In genomic region chr17:43570518-43570928, GRCh38 we compare ENCODE assay signal across 18 cellular contexts. TPM values are rescaled to one million over a fixed set of nuclear protein-coding genes. Genes with fewer than 3 reads are reported as not detected.
DNase-seq lines count a peak whose midpoint lies in the region; ATAC-seq, FAIRE-seq and TF ChIP-seq lines count a peak whose summit lies in the region.
"Had no signal": no experiment of that assay in that cellular context is flagged by ENCODE, and none has a peak within 500 bp of the region (broad histone marks: within the 10 kb centered on the region; RNA-seq: fewer than 3 reads in every experiment).

No MANE protein-coding gene starts in this region.

- no peaks in the 10 kb centered on the region for H4K20me1 ChIP-seq in astrocyte (ENCODE audit: insufficient read depth, low read length)

- no peak overlapping the region for H3K4me3 Mint-ChIP-seq in astrocyte (ENCODE audit: unreplicated experiment)
- H3K4me3 Mint-ChIP-seq: activated naive CD8-positive, alpha-beta T cell had no signal

- no peaks in the 10 kb centered on the region for H3K79me2 ChIP-seq in astrocyte (ENCODE audit: insufficient read depth, low read length)

- ATAC-seq in HG03565 (IDR thresholded peaks at IDR 0.05; ENCODE audit: unreplicated experiment) (no peak), HG03159 (IDR thresholded peaks at IDR 0.05; ENCODE audit: unreplicated experiment) (no peak)
- ATAC-seq: gastroesophageal sphincter had no signal

- no peaks in the 10 kb centered on the region for H3K9me3 ChIP-seq in astrocyte (ENCODE audit: insufficient read depth, low read depth, low read length)
- H3K9me3 ChIP-seq: gastroesophageal sphincter, Peyer's patch, sigmoid colon, suprapubic skin had no signal

- no peak overlapping the region for H3K4me3 ChIP-seq in BJ (ENCODE audit: low read depth, low read length)
- no peak overlapping the region for H3K4me3 ChIP-seq in astrocyte (ENCODE audit: insufficient read depth, low read depth, low read length)
- H3K4me3 ChIP-seq: gastroesophageal sphincter, Peyer's patch, sigmoid colon, suprapubic skin had no signal

- no peaks in the 10 kb centered on the region for H3K9me3 Mint-ChIP-seq in astrocyte (ENCODE audit: unreplicated experiment)

- H3K27ac Mint-ChIP-seq in astrocyte (ENCODE audit: unreplicated experiment): no peak overlapping the region
- H3K27ac Mint-ChIP-seq: activated naive CD8-positive, alpha-beta T cell had no signal

- H3K36me3 ChIP-seq in BJ (ENCODE audit: control insufficient read depth, insufficient read depth, low read length) (no peaks in the 10 kb centered on the region), astrocyte (ENCODE audit: insufficient read depth, low read length) (no peaks in the 10 kb centered on the region)
- H3K36me3 ChIP-seq: gastroesophageal sphincter, Peyer's patch, sigmoid colon, suprapubic skin had no signal

- POLR2A ChIA-PET in BJ (lab: Charles Lee): interaction anchor here (0.5 to 0.6 kb wide), 2 partner anchors 10 to 294 kb away, joined by 3 to 6 read pairs; no protein-coding TSS in a partner anchor

- peaks cover 14% of the 10 kb centered on the region for H3K4me1 Mint-ChIP-seq in astrocyte (ENCODE audit: low read depth, unreplicated experiment)
- H3K4me1 Mint-ChIP-seq: naive B cell had no signal

- H3K36me3 Mint-ChIP-seq in astrocyte (ENCODE audit: low read depth, unreplicated experiment): no peaks in the 10 kb centered on the region
- H3K36me3 Mint-ChIP-seq: activated naive CD8-positive, alpha-beta T cell; naive B cell had no signal

- no peak for FAIRE-seq in astrocyte (lab: Jason Lieb, UNC)

- peaks cover 11% of the 10 kb centered on the region for H3K27me3 Mint-ChIP-seq in astrocyte (ENCODE audit: low read depth, unreplicated experiment)
- H3K27me3 Mint-ChIP-seq: activated naive CD8-positive, alpha-beta T cell had no signal

- H3K4me1 ChIP-seq in astrocyte (ENCODE audit: insufficient read depth, low read length): peaks cover 5% of the 10 kb centered on the region
- H3K4me1 ChIP-seq: gastroesophageal sphincter, sigmoid colon, suprapubic skin had no signal

- H3K9ac ChIP-seq in astrocyte (ENCODE audit: low read length): no peak overlapping the region

- H3K4me2 ChIP-seq in astrocyte (ENCODE audit: low read length): no peak overlapping the region

- DNase-seq in BJ (ENCODE audit: low read depth) (peak; percentile 51), HK-2 (ENCODE audit: unreplicated experiment) (peak; percentile 10), astrocyte (ENCODE audit: low read depth) (peak; percentile 77), kidney glomerular epithelial cell (lab: John Stamatoyannopoulos, UW) (peak; percentile 92), NCI-H128 (lab: John Stamatoyannopoulos, UW; ENCODE audit: unreplicated experiment) (no peak), NCI-H2029 (lab: John Stamatoyannopoulos, UW) (no peak)
- DNase-seq: cortex of kidney, left colon, MV-4-11, naive B cell, NCI-H446, Peyer's patch, sigmoid colon had no signal

- no peak overlapping the region for H3K27ac ChIP-seq in astrocyte (ENCODE audit: low read depth, low read length)
- H3K27ac ChIP-seq: gastroesophageal sphincter, Peyer's patch, sigmoid colon, suprapubic skin had no signal

- CTCF ChIA-PET in BJ (lab: Yijun Ruan, JAX): interaction anchor here (0.7 to 4.6 kb wide), 5 partner anchors 9 to 123 kb away, joined by 3 to 16 read pairs (median 3); partner anchors contain the start of gene DHX8

- no peak overlapping the region for H2AFZ ChIP-seq in astrocyte (ENCODE audit: low read depth, low read length)

- peaks cover 1% of the 10 kb centered on the region; the same call in 1 of the 2 replicates for H3K27me3 ChIP-seq in BJ (ENCODE audit: control insufficient read depth, insufficient read depth, low read length)
- no peaks in the 10 kb centered on the region for H3K27me3 ChIP-seq in astrocyte (ENCODE audit: insufficient read depth, low read length)
- H3K27me3 ChIP-seq: gastroesophageal sphincter, Peyer's patch, sigmoid colon, suprapubic skin had no signal

- TF ChIP-seq CTCF in BJ (IDR thresholded peaks at IDR 0.05; ENCODE audit: insufficient read depth, low read depth, low read length) (no peak), astrocyte (IDR thresholded peaks at IDR 0.05; ENCODE audit: insufficient read depth, low read depth, low read length) (no peak)

RNA-seq across cellular contexts. Expression of gene ETV4, which starts 24.4 kb away (rescaled TPM):
- 4.2 and 6.6 TPM in 2 replicates for polyA plus RNA-seq in BJ (2011; rRNA removed)
- polyA minus RNA-seq in BJ (2011; rRNA and poly(A)+ RNA removed): 2.8 and 4.2 TPM in 2 replicates
- total RNA-seq in astrocyte: 10.6 and 11.4 TPM in 2 replicates

Comparison
In these comparisons a context has a peak if more than half of its experiments do, and no peak if none do; other contexts are left out.
1. DNase-seq: peak in BJ (single experiment), HK-2 (single experiment), astrocyte (single experiment) and kidney glomerular epithelial cell (single experiment); none in NCI-H128 (single experiment) and NCI-H2029 (single experiment).